Comparison of ENCODE assay signal across 1 cellular context in the genomic region with DNA sequence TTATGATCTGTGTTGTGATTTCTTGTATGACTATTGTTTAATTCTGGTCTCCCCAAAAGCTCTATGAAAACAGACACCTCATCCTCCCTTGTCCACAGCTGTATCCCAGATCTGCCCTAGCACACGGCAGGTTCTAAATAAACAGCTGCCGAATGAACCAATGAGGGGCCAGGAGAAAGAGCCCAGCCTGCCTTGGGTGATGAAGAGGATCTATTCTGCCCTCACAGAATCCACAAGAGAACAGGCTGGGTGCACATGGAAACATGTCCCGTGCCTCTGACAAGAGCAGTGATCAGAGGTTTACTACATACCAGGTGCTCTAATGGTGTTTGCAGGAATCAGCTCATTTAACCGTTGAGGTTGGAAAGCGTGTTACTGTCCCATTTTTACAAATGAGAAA.
TF ChIP-seq lines count a peak whose summit lies in the region.

No MANE protein-coding gene starts in this region.

TF ChIP-seq in K562, 482 proteins besides CTCF, POLR2A, EP300 and RAD21 (continued from another document):
- TF ChIP-seq, protein P1, sequence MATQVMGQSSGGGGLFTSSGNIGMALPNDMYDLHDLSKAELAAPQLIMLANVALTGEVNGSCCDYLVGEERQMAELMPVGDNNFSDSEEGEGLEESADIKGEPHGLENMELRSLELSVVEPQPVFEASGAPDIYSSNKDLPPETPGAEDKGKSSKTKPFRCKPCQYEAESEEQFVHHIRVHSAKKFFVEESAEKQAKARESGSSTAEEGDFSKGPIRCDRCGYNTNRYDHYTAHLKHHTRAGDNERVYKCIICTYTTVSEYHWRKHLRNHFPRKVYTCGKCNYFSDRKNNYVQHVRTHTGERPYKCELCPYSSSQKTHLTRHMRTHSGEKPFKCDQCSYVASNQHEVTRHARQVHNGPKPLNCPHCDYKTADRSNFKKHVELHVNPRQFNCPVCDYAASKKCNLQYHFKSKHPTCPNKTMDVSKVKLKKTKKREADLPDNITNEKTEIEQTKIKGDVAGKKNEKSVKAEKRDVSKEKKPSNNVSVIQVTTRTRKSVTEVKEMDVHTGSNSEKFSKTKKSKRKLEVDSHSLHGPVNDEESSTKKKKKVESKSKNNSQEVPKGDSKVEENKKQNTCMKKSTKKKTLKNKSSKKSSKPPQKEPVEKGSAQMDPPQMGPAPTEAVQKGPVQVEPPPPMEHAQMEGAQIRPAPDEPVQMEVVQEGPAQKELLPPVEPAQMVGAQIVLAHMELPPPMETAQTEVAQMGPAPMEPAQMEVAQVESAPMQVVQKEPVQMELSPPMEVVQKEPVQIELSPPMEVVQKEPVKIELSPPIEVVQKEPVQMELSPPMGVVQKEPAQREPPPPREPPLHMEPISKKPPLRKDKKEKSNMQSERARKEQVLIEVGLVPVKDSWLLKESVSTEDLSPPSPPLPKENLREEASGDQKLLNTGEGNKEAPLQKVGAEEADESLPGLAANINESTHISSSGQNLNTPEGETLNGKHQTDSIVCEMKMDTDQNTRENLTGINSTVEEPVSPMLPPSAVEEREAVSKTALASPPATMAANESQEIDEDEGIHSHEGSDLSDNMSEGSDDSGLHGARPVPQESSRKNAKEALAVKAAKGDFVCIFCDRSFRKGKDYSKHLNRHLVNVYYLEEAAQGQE (CRISPR knock-in tag; IDR thresholded peaks at IDR 0.05; ENCODE audit: low read depth), result no peak
- no peak for TF ChIP-seq RUNX1 (IDR thresholded peaks at IDR 0.05; ENCODE audit: low read depth)
- TF ChIP-seq ZNF197 (CRISPR knock-in tag; IDR thresholded peaks at IDR 0.05; ENCODE audit: low read depth), result no peak
- no peak for TF ChIP-seq ARID2 (IDR thresholded peaks at IDR 0.05)
- TF ChIP-seq ZNF217 (CRISPR knock-in tag; IDR thresholded peaks at IDR 0.05), result no peak
- TF ChIP-seq MIER1 (IDR thresholded peaks at IDR 0.05; ENCODE audit: low read depth), result no peak
- TF ChIP-seq, protein P2, sequence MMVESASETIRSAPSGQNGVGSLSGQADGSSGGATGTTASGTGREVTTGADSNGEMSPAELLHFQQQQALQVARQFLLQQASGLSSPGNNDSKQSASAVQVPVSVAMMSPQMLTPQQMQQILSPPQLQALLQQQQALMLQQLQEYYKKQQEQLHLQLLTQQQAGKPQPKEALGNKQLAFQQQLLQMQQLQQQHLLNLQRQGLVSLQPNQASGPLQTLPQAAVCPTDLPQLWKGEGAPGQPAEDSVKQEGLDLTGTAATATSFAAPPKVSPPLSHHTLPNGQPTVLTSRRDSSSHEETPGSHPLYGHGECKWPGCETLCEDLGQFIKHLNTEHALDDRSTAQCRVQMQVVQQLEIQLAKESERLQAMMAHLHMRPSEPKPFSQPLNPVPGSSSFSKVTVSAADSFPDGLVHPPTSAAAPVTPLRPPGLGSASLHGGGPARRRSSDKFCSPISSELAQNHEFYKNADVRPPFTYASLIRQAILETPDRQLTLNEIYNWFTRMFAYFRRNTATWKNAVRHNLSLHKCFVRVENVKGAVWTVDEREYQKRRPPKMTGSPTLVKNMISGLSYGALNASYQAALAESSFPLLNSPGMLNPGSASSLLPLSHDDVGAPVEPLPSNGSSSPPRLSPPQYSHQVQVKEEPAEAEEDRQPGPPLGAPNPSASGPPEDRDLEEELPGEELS (CRISPR knock-in tag; IDR thresholded peaks at IDR 0.05; ENCODE audit: borderline replicate concordance), result no peak
- no peak for TF ChIP-seq RBM34 (IDR thresholded peaks at IDR 0.05; ENCODE audit: borderline replicate concordance, insufficient read depth, low read length)
- TF ChIP-seq SMAD3 (CRISPR knock-in tag; conservative IDR thresholded peaks at IDR 0.05), result no peak
- TF ChIP-seq ZNF444 (CRISPR knock-in tag; IDR thresholded peaks at IDR 0.05), result no peak
